Comparison of ENCODE assay signal across 11 cellular contexts in genomic region chr2:219248845-219249202, GRCh38. TPM values are rescaled to one million over a fixed set of nuclear protein-coding genes. Genes with fewer than 3 reads are reported as not detected.
DNase-seq lines count a peak whose midpoint lies in the region; ATAC-seq and TF ChIP-seq lines count a peak whose summit lies in the region.
"Had no signal": no experiment of that assay in that cellular context is flagged by ENCODE, and none has a peak within 500 bp of the region (broad histone marks: within the 10 kb centered on the region; RNA-seq: fewer than 3 reads in every experiment).

No MANE protein-coding gene starts in this region.

- no peaks in the 10 kb centered on the region for H3K27me3 Mint-ChIP-seq in CD8-positive, alpha-beta T cell (ENCODE audit: low read depth)
- H3K27me3 Mint-ChIP-seq in endodermal cell (ENCODE audit: insufficient read depth) (peaks cover 28% of the 10 kb centered on the region), progenitor cell of endocrine pancreas (peaks cover 29% of the 10 kb centered on the region)

- H3K4me3 ChIP-seq in CD8-positive, alpha-beta T cell (ENCODE audit: low read depth, low read length) = peak overlapping the region; percentile 45
- H3K4me3 ChIP-seq in PC-9 = 0 out of 2 replicates have a peak overlapping the region, but pooled peaks have one; percentile 7
- peak overlapping the region; percentile 17 for H3K4me3 ChIP-seq in endodermal cell (ENCODE audit: low read length)
- H3K4me3 ChIP-seq: mucosa of descending colon, testis had no signal

- H3K9me3 ChIP-seq in CD8-positive, alpha-beta T cell (ENCODE audit: low read length) = no peaks in the 10 kb centered on the region
- H3K9me3 ChIP-seq in PC-9 (ENCODE audit: insufficient read depth, low read depth) = no peaks in the 10 kb centered on the region
- H3K9me3 ChIP-seq in endodermal cell (ENCODE audit: control insufficient read depth, low read length) = no peaks in the 10 kb centered on the region
- H3K9me3 ChIP-seq: mucosa of descending colon, testis had no signal

- no peak for ATAC-seq in CD8-positive, alpha-beta T cell
- ATAC-seq in HG02642 (IDR thresholded peaks at IDR 0.05; ENCODE audit: poor library complexity, unreplicated experiment) = no peak
- no peak for ATAC-seq in GM21515 (IDR thresholded peaks at IDR 0.05; ENCODE audit: unreplicated experiment)
- no peak for ATAC-seq in sciatic nerve

- peaks cover 52% of the 10 kb centered on the region for H3K36me3 Mint-ChIP-seq in CD8-positive, alpha-beta T cell
- H3K36me3 Mint-ChIP-seq in endodermal cell (ENCODE audit: low read depth) (peaks cover 5% of the 10 kb centered on the region), progenitor cell of endocrine pancreas (ENCODE audit: insufficient read depth) (no peaks in the 10 kb centered on the region)

- POLR2A ChIA-PET in CD8-positive, alpha-beta T cell (lab: Charles Lee) = interaction anchor here (0.9 to 9.6 kb wide), 13 partner anchors 9 to 139 kb away, joined by 3 to 184 read pairs (median 7); partner anchors contain the start of genes ANKZF1, ATG9A, CNPPD1 and DNAJB2
- POLR2A ChIA-PET in PC-9 (lab: Charles Lee; ENCODE audit: unreplicated experiment) = interaction anchor here (0.5 to 1.6 kb wide), 5 partner anchors 26 to 204 kb away, joined by 4 to 16 read pairs (median 7); partner anchors contain the start of gene DNAJB2

- H3K4me2 ChIP-seq in PC-9 = peak overlapping the region; percentile 73

- peak overlapping the region; percentile 87 for H3K4me3 Mint-ChIP-seq in CD8-positive, alpha-beta T cell
- peak overlapping the region; percentile 42 for H3K4me3 Mint-ChIP-seq in endodermal cell
- H3K4me3 Mint-ChIP-seq in progenitor cell of endocrine pancreas (ENCODE audit: low read depth) = peak overlapping the region; percentile 51

- H3K27me3 ChIP-seq in CD8-positive, alpha-beta T cell (ENCODE audit: insufficient read depth, low read length) = no peaks in the 10 kb centered on the region
- H3K27me3 ChIP-seq in PC-9 (ENCODE audit: insufficient read depth, low read depth) (no peaks in the 10 kb centered on the region), endodermal cell (ENCODE audit: control insufficient read depth, insufficient read depth, low read length, poor library complexity, severe bottlenecking) (peaks cover 24% of the 10 kb centered on the region)
- H3K27me3 ChIP-seq: testis had no signal

- H2AFZ ChIP-seq in PC-9 = no peak overlapping the region

- peak overlapping the region; percentile 52 for H3K27ac ChIP-seq in CD8-positive, alpha-beta T cell (ENCODE audit: low read depth, low read length)
- H3K27ac ChIP-seq in PC-9 (peak overlapping the region; percentile 78), endodermal cell (ENCODE audit: low read depth, low read length) (no peak overlapping the region)

- no peaks in the 10 kb centered on the region for H3K9me3 Mint-ChIP-seq in CD8-positive, alpha-beta T cell
- H3K9me3 Mint-ChIP-seq in endodermal cell (no peaks in the 10 kb centered on the region), progenitor cell of endocrine pancreas (ENCODE audit: low read depth) (no peaks in the 10 kb centered on the region)

- peaks cover 25% of the 10 kb centered on the region for H3K36me3 ChIP-seq in CD8-positive, alpha-beta T cell (ENCODE audit: insufficient read depth, low read length)
- 0 out of 2 replicates have a peak, but pooled peaks cover 9% of the 10 kb centered on the region for H3K36me3 ChIP-seq in PC-9 (ENCODE audit: low read depth)
- H3K36me3 ChIP-seq in endodermal cell (ENCODE audit: control insufficient read depth, insufficient read depth, low read length) = peaks cover 14% of the 10 kb centered on the region

- H3K4me1 Mint-ChIP-seq in CD8-positive, alpha-beta T cell (ENCODE audit: low read depth) = peaks cover 79% of the 10 kb centered on the region
- peaks cover 30% of the 10 kb centered on the region for H3K4me1 Mint-ChIP-seq in endodermal cell
- H3K4me1 Mint-ChIP-seq in progenitor cell of endocrine pancreas (ENCODE audit: low read depth) = peaks cover 23% of the 10 kb centered on the region

- no peak overlapping the region for H3K9ac ChIP-seq in endodermal cell (ENCODE audit: extremely low read depth, low read length, poor library complexity, severe bottlenecking)

- H3K79me2 ChIP-seq in PC-9 (ENCODE audit: low read depth) = peaks cover 53% of the 10 kb centered on the region

- intact Hi-C loops in CD8-positive, alpha-beta T cell (cut with DNase I, micrococcal nuclease) = loop anchor here (5.0 to 10.0 kb wide), 2 partner anchors 844 to 852 kb away; partner anchors contain the start of gene CTDSP1 (in 1 of the 2)
- intact Hi-C loops in PC-9 (cut with micrococcal nuclease; ENCODE audit: unreplicated experiment) (loop anchor here (1.0 to 2.0 kb wide), 6 partner anchors 20 to 72 kb away; partner anchors contain the start of genes ANKZF1, ATG9A, CNPPD1 and DNAJB2), sciatic nerve (cut with DNase I) (loop anchor here (10.0 kb wide), 1 partner anchor 1174 kb away; no protein-coding TSS in a partner anchor)

- H3K4me1 ChIP-seq in CD8-positive, alpha-beta T cell (ENCODE audit: insufficient read depth, low read length) = peaks cover 78% of the 10 kb centered on the region
- peaks cover 66% of the 10 kb centered on the region for H3K4me1 ChIP-seq in PC-9 (replicated peaks; ENCODE audit: insufficient read depth)
- peaks cover 21% of the 10 kb centered on the region for H3K4me1 ChIP-seq in endodermal cell (ENCODE audit: control insufficient read depth, insufficient read depth, low read length)

- no peaks in the 10 kb centered on the region for H4K20me1 ChIP-seq in PC-9 (ENCODE audit: insufficient read depth)

- peak overlapping the region; percentile 99 for H3K27ac Mint-ChIP-seq in CD8-positive, alpha-beta T cell
- H3K27ac Mint-ChIP-seq in endodermal cell (peak overlapping the region; percentile 93), progenitor cell of endocrine pancreas (peak overlapping the region; percentile 97)

- TF ChIP-seq CTCF in CD8-positive, alpha-beta T cell (IDR thresholded peaks at IDR 0.05) = no peak
- TF ChIP-seq CTCF in PC-9 (conservative IDR thresholded peaks at IDR 0.05) = no peak
- no peak for TF ChIP-seq CTCF in endodermal cell (conservative IDR thresholded peaks at IDR 0.05)
- no peak for TF ChIP-seq CTCF in progenitor cell of endocrine pancreas (IDR thresholded peaks at IDR 0.05; ENCODE audit: unreplicated experiment)

- peaks cover 44% of the 10 kb centered on the region for H3F3A ChIP-seq in PC-9 (ENCODE audit: insufficient read depth, low read depth)

- whole genome bisulfite sequencing in endodermal cell (ENCODE audit: insufficient coverage in 1 of 2, insufficient read length in 1 of 2), 2 experiments = 98% methylated on average over 2 of the region's 2 CpGs; no CpG with 5 or more reads in 1 of the 2 experiments

- H3K9me2 ChIP-seq in PC-9 (ENCODE audit: insufficient read depth) = no peaks in the 10 kb centered on the region

- CTCF ChIA-PET in CD8-positive, alpha-beta T cell (lab: Charles Lee) = interaction anchor here (0.9 to 10.2 kb wide), 9 partner anchors 9 to 78 kb away, joined by 3 to 138 read pairs (median 5); partner anchors contain the start of genes ANKZF1, ATG9A, DNAJB2 and ZFAND2B
- CTCF ChIA-PET in PC-9 (lab: Charles Lee) = interaction anchor here (1.1 to 1.8 kb wide), 3 partner anchors 26 to 46 kb away, joined by 5 to 13 read pairs (median 6); no protein-coding TSS in a partner anchor

- DNase-seq in CD8-positive, alpha-beta T cell = no peak
- DNase-seq in PC-9 (no peak), endodermal cell (no peak), progenitor cell of endocrine pancreas (ENCODE audit: low spot score, unreplicated experiment) (no peak), sciatic nerve (ENCODE audit: low spot score) (no peak)
- no peak for DNase-seq in stimulated activated CD4-positive, alpha-beta T cell treated with anti-CD3 and anti-CD28 coated beads, Interleukin-15, amount 100 ng/mL, for 24 hours
- DNase-seq: NCI-H748 treated with DMSO at 0.1 percent for 48 hours, testis had no signal

- no TSS peak for BruUV-seq in PC-9 (replicated peaks; lab: Mats Ljungman, UMichigan)

RNA-seq across cellular contexts. Expression of gene STK16, which starts 3.5 kb away (rescaled TPM):
- total RNA-seq in CD8-positive, alpha-beta T cell = 10 to 100 TPM; 12.9 to 13.2 TPM
- total RNA-seq in PC-9 (2021) = 39.6 and 47.2 TPM in 2 replicates
- total RNA-seq in endodermal cell = 10 to 100 TPM; 27.3 to 37.7 TPM
- polyA plus RNA-seq in endodermal cell (2013, experiment 1 of 2) = 34.0 TPM
- 32.5 TPM for polyA plus RNA-seq in endodermal cell (2013, experiment 2 of 2)
- total RNA-seq in progenitor cell of endocrine pancreas = 23.2 and 24.1 TPM in 2 replicates
- 16.5 TPM for total RNA-seq in sciatic nerve

RNA-seq across cellular contexts. Expression of gene GLB1L, which starts 3.6 kb away (rescaled TPM):
- total RNA-seq in CD8-positive, alpha-beta T cell = 1 to 10 TPM; 1.7 to 2.8 TPM
- 7.9 and 10.8 TPM in 2 replicates for total RNA-seq in PC-9 (2021)
- 10 to 100 TPM in 1 of 2 donors, 1 to 10 TPM in 1; 9.7 to 13.8 TPM for total RNA-seq in endodermal cell
- polyA plus RNA-seq in endodermal cell (2013, experiment 1 of 2) = 12.9 TPM
- polyA plus RNA-seq in endodermal cell (2013, experiment 2 of 2) = 7.8 TPM
- 11.8 and 13.5 TPM in 2 replicates for total RNA-seq in progenitor cell of endocrine pancreas
- total RNA-seq in sciatic nerve = 4.2 TPM

RNA-seq across cellular contexts. Expression of gene TUBA4B, which starts 4.2 kb away (rescaled TPM):
- not detected for total RNA-seq in CD8-positive, alpha-beta T cell
- total RNA-seq in PC-9 (2021) = not detected in 2 replicates
- total RNA-seq in endodermal cell = not detected
- not detected for polyA plus RNA-seq in endodermal cell (2013, experiment 1 of 2)
- polyA plus RNA-seq in endodermal cell (2013, experiment 2 of 2) = not detected
- not detected in 2 replicates for total RNA-seq in progenitor cell of endocrine pancreas
- total RNA-seq in sciatic nerve = not detected
- total RNA-seq: mucosa of descending colon had no signal

RNA-seq across cellular contexts. Expression of gene TUBA4A, which starts 4.9 kb away (rescaled TPM):
- 100 to 1,000 TPM; 322 TPM for total RNA-seq in CD8-positive, alpha-beta T cell
- total RNA-seq in PC-9 (2021) (118 and 157 TPM in 2 replicates), endodermal cell (1 to 10 TPM; 4.0 to 9.5 TPM), progenitor cell of endocrine pancreas (8.3 and 9.1 TPM in 2 replicates), sciatic nerve (12.5 TPM)
- 3.3 TPM for polyA plus RNA-seq in endodermal cell (2013, experiment 1 of 2)
- 2.3 TPM for polyA plus RNA-seq in endodermal cell (2013, experiment 2 of 2)

RNA-seq across cellular contexts. Expression of gene ANKZF1, which starts 19.2 kb away (rescaled TPM):
- total RNA-seq in CD8-positive, alpha-beta T cell = 10 to 100 TPM; 97.4 to 99.5 TPM
- total RNA-seq in PC-9 (2021) (62.2 and 65.1 TPM in 2 replicates), endodermal cell (10 to 100 TPM; 50.9 to 56.3 TPM), progenitor cell of endocrine pancreas (64.3 and 66.7 TPM in 2 replicates), sciatic nerve (46.9 TPM)
- 54.8 TPM for polyA plus RNA-seq in endodermal cell (2013, experiment 1 of 2)
- 44.5 TPM for polyA plus RNA-seq in endodermal cell (2013, experiment 2 of 2)
